ENCODE assay signal across 8 cellular contexts in genomic region chr12:117874842-117875434, GRCh38.
A peak's percentile ranks its signal among the peaks of the same experiment; 100 is the strongest.
DNase-seq lines count a peak whose midpoint lies in the region; ATAC-seq and TF ChIP-seq lines count a peak whose summit lies in the region.

No MANE protein-coding gene starts in this region.

- H3K27me3 Mint-ChIP-seq in activated naive CD4-positive, alpha-beta T cell treated with anti-CD3 and anti-CD28 coated beads for 36 hours (ENCODE audit: low read depth), result peaks cover 19% of the 10 kb centered on the region
- peaks cover 3% of the 10 kb centered on the region for H3K27me3 Mint-ChIP-seq in glutamatergic neuron (ENCODE audit: unreplicated experiment)

- no peak overlapping the region for H2AFZ ChIP-seq in Karpas-422 (ENCODE audit: low read length)

- no peak for TF ChIP-seq POLR2A in uterus (IDR thresholded peaks at IDR 0.05)

- H3K4me1 Mint-ChIP-seq in activated naive CD4-positive, alpha-beta T cell treated with anti-CD3 and anti-CD28 coated beads for 36 hours (ENCODE audit: low read depth), result peaks cover 8% of the 10 kb centered on the region
- peaks cover 4% of the 10 kb centered on the region for H3K4me1 Mint-ChIP-seq in glutamatergic neuron (ENCODE audit: low read depth, unreplicated experiment)

- DNase-seq in Right ventricle myocardium inferior (ENCODE audit: missing footprints) (peak; percentile 71), cardiac septum (ENCODE audit: low spot score) (no peak), Karpas-422 (peak; percentile 88), SHP77 (lab: John Stamatoyannopoulos, UW) (peak; percentile 71 to 75), glutamatergic neuron (peak; percentile 84), posterior cingulate gyrus (peak; percentile 65 to 96 (median 80)), uterus (peak; percentile 19 to 54)
- peak; percentile 81 for DNase-seq in activated naive CD4-positive, alpha-beta T cell treated with anti-CD3 and anti-CD28 coated beads for 36 hours

- no peak overlapping the region for H3K4me2 ChIP-seq in Karpas-422 (ENCODE audit: low read depth, low read length, poor library complexity, severe bottlenecking)

- no peaks in the 10 kb centered on the region for H3K9me2 ChIP-seq in Karpas-422 (replicated peaks; ENCODE audit: insufficient read depth, low read length)

- H3K79me2 ChIP-seq in Karpas-422 (ENCODE audit: low read length), result no peaks in the 10 kb centered on the region

- H3K27ac ChIP-seq in Karpas-422 (ENCODE audit: low read length) (no peak overlapping the region), uterus (no peak overlapping the region)

- H3K27me3 ChIP-seq in Karpas-422 (ENCODE audit: low read length), result no peaks in the 10 kb centered on the region
- peaks cover 0 to 5% of the 10 kb centered on the region in 2 donors for H3K27me3 ChIP-seq in uterus

- intact Hi-C loops in Right ventricle myocardium inferior (cut with DNase I) (loop anchor here (5.0 to 10.0 kb wide), 2 partner anchors 157 to 230 kb away; partner anchors contain the start of gene VSIG10), cardiac septum (cut with DNase I) (loop anchor here (10.0 kb wide), 2 partner anchors 160 to 500 kb away; partner anchors contain the start of genes SUDS3 and TAOK3), posterior cingulate gyrus (cut with DNase I) (loop anchor here (1.0 to 5.0 kb wide), 2 partner anchors 160 to 502 kb away; partner anchors contain the start of gene SUDS3), uterus (cut with DNase I; ENCODE audit: low total_unique reads) (no loop called here)
- intact Hi-C loops in activated naive CD4-positive, alpha-beta T cell treated with anti-CD3 and anti-CD28 coated beads for 36 hours (cut with micrococcal nuclease), result loop anchor here (1.0 to 10.0 kb wide), 5 partner anchors 160 to 498 kb away; partner anchors contain the start of gene PEBP1

- CTCF ChIA-PET in activated naive CD4-positive, alpha-beta T cell treated with anti-CD3 and anti-CD28 coated beads for 36 hours (lab: Charles Lee), result interaction anchor here (0.6 to 3.2 kb wide), 27 partner anchors 16 to 612 kb away, joined by 3 to 28 read pairs (median 4); partner anchors contain the start of genes PEBP1 and SUDS3

- peaks cover 9% of the 10 kb centered on the region for H3K4me1 ChIP-seq in Karpas-422 (ENCODE audit: low read length)
- H3K4me1 ChIP-seq in uterus, result no peaks in the 10 kb centered on the region

- no peak overlapping the region for H3K9ac ChIP-seq in Karpas-422 (ENCODE audit: low read length)

- no peaks in the 10 kb centered on the region for H3K36me3 ChIP-seq in Karpas-422 (ENCODE audit: insufficient read depth, low read length)
- H3K36me3 ChIP-seq in uterus, result no peaks in the 10 kb centered on the region

- no peaks in the 10 kb centered on the region for H4K20me1 ChIP-seq in Karpas-422 (ENCODE audit: insufficient read depth, low read depth, low read length)

- peak; percentile 99 for TF ChIP-seq CTCF in glutamatergic neuron (IDR thresholded peaks at IDR 0.05; ENCODE audit: partially characterized antibody, unreplicated experiment)
- peak; percentile 53 to 73 (median 64) for TF ChIP-seq CTCF in uterus (IDR thresholded peaks at IDR 0.05)

- H3K27ac Mint-ChIP-seq in activated naive CD4-positive, alpha-beta T cell treated with anti-CD3 and anti-CD28 coated beads for 36 hours, result no peak overlapping the region
- no peak overlapping the region for H3K27ac Mint-ChIP-seq in glutamatergic neuron (ENCODE audit: unreplicated experiment)

- no peaks in the 10 kb centered on the region for H3K36me3 Mint-ChIP-seq in activated naive CD4-positive, alpha-beta T cell treated with anti-CD3 and anti-CD28 coated beads for 36 hours (ENCODE audit: low read depth)
- no peaks in the 10 kb centered on the region for H3K36me3 Mint-ChIP-seq in glutamatergic neuron (ENCODE audit: unreplicated experiment)

- no peak overlapping the region for H3K4me3 Mint-ChIP-seq in activated naive CD4-positive, alpha-beta T cell treated with anti-CD3 and anti-CD28 coated beads for 36 hours
- no peak overlapping the region for H3K4me3 Mint-ChIP-seq in glutamatergic neuron (ENCODE audit: unreplicated experiment)

- ATAC-seq in Right ventricle myocardium inferior, result peak; percentile 79

- no peaks in the 10 kb centered on the region for H3K9me3 Mint-ChIP-seq in activated naive CD4-positive, alpha-beta T cell treated with anti-CD3 and anti-CD28 coated beads for 36 hours
- peaks cover 2% of the 10 kb centered on the region for H3K9me3 Mint-ChIP-seq in glutamatergic neuron (ENCODE audit: unreplicated experiment)

- H3K4me3 ChIP-seq in Karpas-422 (ENCODE audit: low read length) (no peak overlapping the region), uterus (no peak overlapping the region)

- H3K9me3 ChIP-seq in Karpas-422 (ENCODE audit: low read length) (no peaks in the 10 kb centered on the region), uterus (no peaks in the 10 kb centered on the region)
